ENCODE assay signal across 8 cellular contexts in genomic region chr4:36244257-36245084, GRCh38. TPM values are rescaled to one million over a fixed set of nuclear protein-coding genes. Genes with fewer than 3 reads are reported as not detected.
DNase-seq lines count a peak whose midpoint lies in the region; ATAC-seq lines count a peak whose summit lies in the region.

Gene ARAP2, minus strand, starts transcription at chr4:36244514. Its CDS starts 15,028 bp downstream, at chr4:36229486.

- peak; percentile 57 for ATAC-seq in HG03025 (IDR thresholded peaks at IDR 0.05; ENCODE audit: low FRiP score, unreplicated experiment)
- peak; percentile 97 for ATAC-seq in esophagus mucosa
- peak; percentile 91 to 92 for ATAC-seq in natural killer cell treated with Interleukin-12 subunit alpha and Interleukin-12 subunit beta and Interleukin-15 and Interleukin-18, amount 100 ng/mL, for 72 hours

- peak within 1 kb of the TSS; percentile 95 for H3K4me3 Mint-ChIP-seq in natural killer cell treated with Interleukin-12 subunit alpha and Interleukin-12 subunit beta and Interleukin-15 and Interleukin-18, amount 100 ng/mL, for 72 hours

- H3K4me1 Mint-ChIP-seq in natural killer cell treated with Interleukin-12 subunit alpha and Interleukin-12 subunit beta and Interleukin-15 and Interleukin-18, amount 100 ng/mL, for 72 hours (ENCODE audit: low read depth in 2 of 2): peaks cover 34 to 48% of the 10 kb centered on the region in 2 donors

- DNase-seq in SIG-M5 treated with dmso at 0.1 percent for 504 hours (lab: John Stamatoyannopoulos, UW; ENCODE audit: unreplicated experiment) (peak; percentile 45), SIG-M5 (lab: John Stamatoyannopoulos, UW) (no peak), NCI-H774 (lab: John Stamatoyannopoulos, UW) (peak; percentile 60), activated T-cell treated with anti-CD3 and anti-CD28 coated beads for 24 hours (ENCODE audit: low read depth) (peak; percentile 60)
- peak; percentile 90 for DNase-seq in natural killer cell treated with Interleukin-12 subunit alpha and Interleukin-12 subunit beta and Interleukin-15 and Interleukin-18, amount 100 ng/mL, for 72 hours (ENCODE audit: low spot score)
- peak; percentile 76 for DNase-seq in stimulated activated naive CD4-positive, alpha-beta T cell treated with Interleukin-2 at 50 U/mL for 16 hours (lab: John Stamatoyannopoulos, UW)

- H3K36me3 Mint-ChIP-seq in natural killer cell treated with Interleukin-12 subunit alpha and Interleukin-12 subunit beta and Interleukin-15 and Interleukin-18, amount 100 ng/mL, for 72 hours: peaks cover 12% of the 10 kb centered on the region

- no peaks in the 10 kb centered on the region for H3K27me3 Mint-ChIP-seq in natural killer cell treated with Interleukin-12 subunit alpha and Interleukin-12 subunit beta and Interleukin-15 and Interleukin-18, amount 100 ng/mL, for 72 hours

- no peaks in the 10 kb centered on the region for H3K9me3 Mint-ChIP-seq in natural killer cell treated with Interleukin-12 subunit alpha and Interleukin-12 subunit beta and Interleukin-15 and Interleukin-18, amount 100 ng/mL, for 72 hours

- peak within 1 kb of the TSS; percentile 91 to 98 for H3K27ac Mint-ChIP-seq in natural killer cell treated with Interleukin-12 subunit alpha and Interleukin-12 subunit beta and Interleukin-15 and Interleukin-18, amount 100 ng/mL, for 72 hours

RNA-seq across cellular contexts. Expression of gene ARAP2, which starts in this region (rescaled TPM):
- total RNA-seq in esophagus mucosa: 28.5 TPM
- 100 to 1,000 TPM; 124 to 156 TPM for total RNA-seq in natural killer cell treated with Interleukin-12 subunit alpha and Interleukin-12 subunit beta and Interleukin-15 and Interleukin-18, amount 100 ng/mL, for 72 hours
